In genomic region chr18:40250218-40250617, GRCh38 we compare ENCODE assay signal across 14 cellular contexts.
"Had no signal": no experiment of that assay in that cellular context is flagged by ENCODE, and none has a peak within 500 bp of the region (broad histone marks: within the 10 kb centered on the region; RNA-seq: fewer than 3 reads in every experiment).

No MANE protein-coding gene starts in this region.

- H3K36me3 ChIP-seq: stomach, thyroid gland had no signal

- H3K4me3 ChIP-seq: body of pancreas, stomach, thyroid gland had no signal

- DNase-seq: activated CD4-positive, alpha-beta memory T cell treated with anti-CD3 and anti-CD28 coated beads, Interleukin-2, amount 10 ng/mL, durations not matched to agents 7 days and 5 days; activated CD4-positive, alpha-beta T cell treated with anti-CD3 and anti-CD28 coated beads for 4 hours; activated naive CD4-positive, alpha-beta T cell treated with anti-CD3 and anti-CD28 coated beads, Interleukin-2, amount 10 ng/mL, durations not matched to agents 7 days and 5 days; activated T-cell treated with anti-CD3 and anti-CD28 coated beads, Interleukin-2, amount 50 U/mL, for 24 hours; body of pancreas; central memory CD4-positive, alpha-beta T cell; effector CD8-positive, alpha-beta T cell; foreskin melanocyte; stimulated activated CD4-positive, alpha-beta T cell treated with anti-CD3 and anti-CD28 coated beads, Interleukin-12 subunit alpha, Interleukin-12 subunit beta, amount 100 ng/mL, for 4 hours; stimulated activated CD4-positive, alpha-beta T cell treated with anti-CD3 and anti-CD28 coated beads, Interleukin-2, amount 100 ng/mL, for 24 hours; stomach; thyroid gland had no signal

- ATAC-seq: body of pancreas, WTC11 had no signal

- H3K27me3 ChIP-seq: body of pancreas, stomach, thyroid gland had no signal

- H3K9ac ChIP-seq: parathyroid adenoma had no signal

- H3K4me1 ChIP-seq: body of pancreas, parathyroid adenoma, stomach, thyroid gland had no signal

- H3K27ac ChIP-seq: body of pancreas, parathyroid adenoma, stomach, thyroid gland had no signal
